Comparison of ENCODE assay signal across 1 cellular context in the genomic region with DNA sequence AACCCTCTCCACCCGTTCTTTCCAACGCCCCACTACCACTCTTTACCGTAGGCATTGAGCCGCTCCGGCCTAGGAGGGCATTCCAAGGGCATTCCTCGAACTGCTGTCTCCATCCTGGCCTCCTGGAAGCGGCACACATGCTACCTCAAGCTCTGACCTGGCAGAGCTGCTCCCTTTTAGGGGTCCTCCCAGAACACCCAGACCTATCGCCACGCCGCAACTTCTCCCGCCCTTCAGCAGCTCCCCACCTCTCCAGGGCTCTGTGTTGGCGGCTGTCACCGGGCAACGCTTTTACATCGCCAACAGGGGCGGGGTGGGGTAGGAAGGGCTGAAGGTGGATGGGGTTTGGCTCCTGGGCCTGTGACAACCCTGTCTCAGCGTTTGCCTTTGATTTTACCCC.
TF ChIP-seq lines count a peak whose summit lies in the region.

No MANE protein-coding gene starts in this region.

TF ChIP-seq in K562, 482 proteins besides CTCF, POLR2A, EP300 and RAD21:
- TF ChIP-seq RBM39 (optimal IDR thresholded peaks at IDR 0.05; ENCODE audit: low read depth, low read length) = no peak
- no peak for TF ChIP-seq MXI1 (IDR thresholded peaks at IDR 0.05; ENCODE audit: low read depth, low read length)
- TF ChIP-seq CHCHD3 (CRISPR knock-in tag; IDR thresholded peaks at IDR 0.05) = no peak
- TF ChIP-seq ZNF785 (CRISPR knock-in tag; IDR thresholded peaks at IDR 0.05) = no peak
- TF ChIP-seq, protein P1, sequence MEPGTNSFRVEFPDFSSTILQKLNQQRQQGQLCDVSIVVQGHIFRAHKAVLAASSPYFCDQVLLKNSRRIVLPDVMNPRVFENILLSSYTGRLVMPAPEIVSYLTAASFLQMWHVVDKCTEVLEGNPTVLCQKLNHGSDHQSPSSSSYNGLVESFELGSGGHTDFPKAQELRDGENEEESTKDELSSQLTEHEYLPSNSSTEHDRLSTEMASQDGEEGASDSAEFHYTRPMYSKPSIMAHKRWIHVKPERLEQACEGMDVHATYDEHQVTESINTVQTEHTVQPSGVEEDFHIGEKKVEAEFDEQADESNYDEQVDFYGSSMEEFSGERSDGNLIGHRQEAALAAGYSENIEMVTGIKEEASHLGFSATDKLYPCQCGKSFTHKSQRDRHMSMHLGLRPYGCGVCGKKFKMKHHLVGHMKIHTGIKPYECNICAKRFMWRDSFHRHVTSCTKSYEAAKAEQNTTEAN (CRISPR knock-in tag; IDR thresholded peaks at IDR 0.05) = no peak
- TF ChIP-seq, protein P2, sequence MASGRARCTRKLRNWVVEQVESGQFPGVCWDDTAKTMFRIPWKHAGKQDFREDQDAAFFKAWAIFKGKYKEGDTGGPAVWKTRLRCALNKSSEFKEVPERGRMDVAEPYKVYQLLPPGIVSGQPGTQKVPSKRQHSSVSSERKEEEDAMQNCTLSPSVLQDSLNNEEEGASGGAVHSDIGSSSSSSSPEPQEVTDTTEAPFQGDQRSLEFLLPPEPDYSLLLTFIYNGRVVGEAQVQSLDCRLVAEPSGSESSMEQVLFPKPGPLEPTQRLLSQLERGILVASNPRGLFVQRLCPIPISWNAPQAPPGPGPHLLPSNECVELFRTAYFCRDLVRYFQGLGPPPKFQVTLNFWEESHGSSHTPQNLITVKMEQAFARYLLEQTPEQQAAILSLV (tag; IDR thresholded peaks at IDR 0.05) = no peak
- TF ChIP-seq RFX5 (IDR thresholded peaks at IDR 0.05; ENCODE audit: low read depth, low read length) = no peak
- no peak for TF ChIP-seq BCOR (IDR thresholded peaks at IDR 0.05)
- TF ChIP-seq SMAD2 (IDR thresholded peaks at IDR 0.05; ENCODE audit: low read depth, low read length) = no peak
- no peak for TF ChIP-seq JUNB (CRISPR knock-in tag; conservative IDR thresholded peaks at IDR 0.05)
- no peak for TF ChIP-seq RNF2 (IDR thresholded peaks at IDR 0.05)
- no peak for TF ChIP-seq NR4A1 (CRISPR knock-in tag; IDR thresholded peaks at IDR 0.05)
- no peak for TF ChIP-seq NR4A1 (tag; IDR thresholded peaks at IDR 0.05)
